15 cellular contexts compared by ENCODE assay signal in genomic region chr11:8891185-8891584, GRCh38. TPM values are rescaled to one million over a fixed set of nuclear protein-coding genes. Genes with fewer than 3 reads are reported as not detected.
"Had no signal": no experiment of that assay in that cellular context is flagged by ENCODE, and none has a peak within 500 bp of the region (broad histone marks: within the 10 kb centered on the region; RNA-seq: fewer than 3 reads in every experiment).

No MANE protein-coding gene starts in this region.

RNA-seq across cellular contexts. Expression of gene C11orf16, which starts 41.6 kb away (rescaled TPM):
- total RNA-seq: stomach, subcutaneous adipose tissue, suprapubic skin, thoracic aorta, thyroid gland, tibial nerve, transverse colon, upper lobe of right lung, ureter, urinary bladder, vagina had no signal
- polyA plus RNA-seq: stomach, urinary bladder had no signal

RNA-seq across cellular contexts. Expression of gene ASCL3, which starts 51.6 kb away (rescaled TPM):
- total RNA-seq: subcutaneous adipose tissue, suprapubic skin, temporal lobe, testis, thoracic aorta, thyroid gland, tibial nerve, transverse colon, upper lobe of left lung, upper lobe of right lung, ureter, urinary bladder, uterus, vagina had no signal
- polyA plus RNA-seq: stomach, urinary bladder had no signal
